ENCODE assay signal across 1 cellular context in genomic region chrX:41085105-41085882, GRCh38.
TF ChIP-seq lines count a peak whose summit lies in the region.

TSS of gene USP9X (plus strand) at chrX:41085445. CDS start at chrX:41123629, 38,184 bp downstream.

TF ChIP-seq in GM12878, 131 proteins besides CTCF, POLR2A, EP300 and RAD21 (continued from another document and continues in another):
- TF ChIP-seq CUX1 (IDR thresholded peaks at IDR 0.05; ENCODE audit: insufficient replicate concordance, low read depth, low read length) (no peak), NR2F1 (conservative IDR thresholded peaks at IDR 0.05) (no peak), CHD2 (IDR thresholded peaks at IDR 0.05; ENCODE audit: borderline replicate concordance, low read depth, low read length) (peak; percentile 93), ZBED1 (IDR thresholded peaks at IDR 0.05; ENCODE audit: borderline replicate concordance) (no peak), DPF2 (IDR thresholded peaks at IDR 0.05) (no peak), CHD1 (IDR thresholded peaks at IDR 0.05; ENCODE audit: low read depth, low read length) (no peak), ASH2L (IDR thresholded peaks at IDR 0.05; ENCODE audit: borderline replicate concordance, low read depth) (no peak), ZNF217 (IDR thresholded peaks at IDR 0.05) (no peak), PAX5 (IDR thresholded peaks at IDR 0.05; ENCODE audit: borderline replicate concordance, low read depth, low read length) (0 out of 2 replicates have a peak, but pooled peaks have one; percentile 49), SPI1 (IDR thresholded peaks at IDR 0.05; ENCODE audit: borderline replicate concordance, insufficient read depth, low read depth, low read length) (no peak), BCL11A (IDR thresholded peaks at IDR 0.05; ENCODE audit: low read depth, low read length) (no peak), MEF2B (IDR thresholded peaks at IDR 0.05; ENCODE audit: partially characterized antibody, poor library complexity, severe bottlenecking) (no peak), NKRF (conservative IDR thresholded peaks at IDR 0.05) (peak; percentile 2; the same call in 1 of the 2 replicates), FOXK2 (IDR thresholded peaks at IDR 0.05) (no peak), SREBF2 (IDR thresholded peaks at IDR 0.05; ENCODE audit: low read length) (no peak), EED (IDR thresholded peaks at IDR 0.05; ENCODE audit: low read depth) (no peak), USF1 (IDR thresholded peaks at IDR 0.05; ENCODE audit: borderline replicate concordance, extremely low read length, insufficient read depth, low read depth, low read length) (no peak), NFIC (IDR thresholded peaks at IDR 0.05; ENCODE audit: low read depth, low read length) (no peak), JUNB (IDR thresholded peaks at IDR 0.05) (no peak), KDM1A (IDR thresholded peaks at IDR 0.05; ENCODE audit: borderline replicate concordance) (no peak), RB1 (IDR thresholded peaks at IDR 0.05; ENCODE audit: borderline replicate concordance) (0 out of 2 replicates have a peak, but pooled peaks have one; percentile 45), EZH2 (IDR thresholded peaks at IDR 0.05; ENCODE audit: borderline replicate concordance, control insufficient read depth, low read depth, low read length) (no peak), MYC (IDR thresholded peaks at IDR 0.05; ENCODE audit: insufficient read depth, insufficient read length, insufficient replicate concordance, low read length, severe bottlenecking) (no peak), MLLT1 (IDR thresholded peaks at IDR 0.05) (no peak), RFX5 (IDR thresholded peaks at IDR 0.05; ENCODE audit: low read depth, low read length) (no peak), PBX3 (IDR thresholded peaks at IDR 0.05; ENCODE audit: insufficient replicate concordance, low read depth, low read length) (no peak), SKIL (IDR thresholded peaks at IDR 0.05; ENCODE audit: low read depth, poor library complexity, severe bottlenecking) (no peak), MXI1 (IDR thresholded peaks at IDR 0.05; ENCODE audit: low read depth, low read length) (no peak), ZBTB33 (IDR thresholded peaks at IDR 0.05) (no peak), FOS (IDR thresholded peaks at IDR 0.05; ENCODE audit: borderline replicate concordance, extremely low read depth, insufficient read length) (no peak), NFYA (IDR thresholded peaks at IDR 0.05; ENCODE audit: borderline replicate concordance, low read depth, low read length) (no peak), STAT1 (conservative IDR thresholded peaks at IDR 0.05) (no peak), HSF1 (IDR thresholded peaks at IDR 0.05; ENCODE audit: low read depth, low read length) (no peak), RAD51 (IDR thresholded peaks at IDR 0.05) (no peak), ATF7 (IDR thresholded peaks at IDR 0.05; ENCODE audit: low read depth) (no peak), SRF (IDR thresholded peaks at IDR 0.05; ENCODE audit: low read depth in 2 of 2, low read length in 2 of 2) (no peak), ZBTB11 (CRISPR knock-in tag; IDR thresholded peaks at IDR 0.05) (no peak), EGR1 (IDR thresholded peaks at IDR 0.05; ENCODE audit: borderline replicate concordance in 1 of 2, low read depth in 2 of 2, low read length in 2 of 2) (peak in 1 of 2 experiments; percentile 49; a peak in 2 of 3 replicates), ZNF622 (IDR thresholded peaks at IDR 0.05) (no peak), ZNF24 (IDR thresholded peaks at IDR 0.05) (no peak), CBX5 (IDR thresholded peaks at IDR 0.05; ENCODE audit: low read depth) (no peak), SREBF1 (IDR thresholded peaks at IDR 0.05; ENCODE audit: low read length) (no peak), CHD4 (IDR thresholded peaks at IDR 0.05) (no peak), SMAD5 (IDR thresholded peaks at IDR 0.05; ENCODE audit: low read depth) (no peak)
